20 cellular contexts compared by ENCODE assay signal in the genomic region with DNA sequence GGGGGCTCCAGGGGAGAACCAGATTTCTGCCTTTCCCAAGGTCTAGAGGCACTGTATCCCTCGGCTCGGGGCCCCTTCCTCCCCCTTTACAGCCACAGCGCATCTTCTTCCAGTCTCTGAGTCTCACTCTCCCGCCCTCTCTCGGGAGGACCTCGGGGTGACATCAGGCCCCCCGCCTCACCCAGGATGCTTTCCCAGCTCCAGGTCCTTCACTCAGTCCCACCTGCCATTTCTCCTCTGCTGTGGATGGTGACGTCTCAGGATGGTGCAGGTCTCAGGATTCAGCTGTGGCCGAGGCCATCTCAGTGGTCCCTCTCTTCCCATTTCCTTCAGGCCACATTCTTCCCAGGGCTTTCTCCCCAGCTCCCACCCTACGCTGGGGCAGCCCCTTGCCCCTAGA. TPM values are rescaled to one million over a fixed set of nuclear protein-coding genes. Genes with fewer than 3 reads are reported as not detected.
DNase-seq lines count a peak whose midpoint lies in the region; ATAC-seq and TF ChIP-seq lines count a peak whose summit lies in the region.
"Had no signal": no experiment of that assay in that cellular context is flagged by ENCODE, and none has a peak within 500 bp of the region (broad histone marks: within the 10 kb centered on the region; RNA-seq: fewer than 3 reads in every experiment).

No MANE protein-coding gene starts in this region.

- peak; percentile 58 for DNase-seq in natural killer cell treated with Interleukin-12 subunit alpha and Interleukin-12 subunit beta and Interleukin-15 and Interleukin-18, amount 100 ng/mL, for 72 hours (ENCODE audit: low spot score)
- DNase-seq in natural killer cell (no peak), T-helper 17 cell (no peak), heart left ventricle (no peak), NCI-H1048 (lab: John Stamatoyannopoulos, UW) (no peak), NCI-H187 treated with DMSO at 0.1 percent for 48 hours (lab: John Stamatoyannopoulos, UW) (no peak)
- DNase-seq: CD4-positive, alpha-beta T cell; COR-L47; DND-41; GM23248; NCI-H1694 treated with DMSO at 0.1 percent for 48 hours; NCI-H446; NCI-H526; Right ventricle myocardium superior had no signal

- intact Hi-C loops in natural killer cell (cut with micrococcal nuclease) = no loop called here
- intact Hi-C loops in heart left ventricle (cut with DNase I) = no loop called here

- H3K4me1 ChIP-seq in endocrine pancreas (ENCODE audit: control insufficient read depth, insufficient read depth, low read length) (no peaks in the 10 kb centered on the region), heart left ventricle (peaks cover 0 to 3% (median 0%) of the 10 kb centered on the region in 12 donors)

- H3K27me3 Mint-ChIP-seq in natural killer cell treated with Interleukin-12 subunit alpha and Interleukin-12 subunit beta and Interleukin-15 and Interleukin-18, amount 100 ng/mL, for 72 hours = no peaks in the 10 kb centered on the region
- H3K27me3 Mint-ChIP-seq in natural killer cell (ENCODE audit: low read depth in 2 of 2) (no peaks in the 10 kb centered on the region), T-helper 17 cell (no peaks in the 10 kb centered on the region)
- H3K27me3 Mint-ChIP-seq: CD4-positive, alpha-beta T cell; IgD-negative memory B cell had no signal

- H3K4me1 Mint-ChIP-seq in natural killer cell treated with Interleukin-12 subunit alpha and Interleukin-12 subunit beta and Interleukin-15 and Interleukin-18, amount 100 ng/mL, for 72 hours (ENCODE audit: low read depth in 2 of 2) = no peaks in the 10 kb centered on the region
- H3K4me1 Mint-ChIP-seq in natural killer cell (peaks cover 0 to 4% of the 10 kb centered on the region in 2 donors), T-helper 17 cell (peaks cover 2% of the 10 kb centered on the region)
- H3K4me1 Mint-ChIP-seq: IgD-negative memory B cell had no signal

- WGBS in heart left ventricle, 4 donors = 95 to 98% (median 97%) methylated on average over 10 of the region's 10 CpGs

- H3K9me3 Mint-ChIP-seq in natural killer cell treated with Interleukin-12 subunit alpha and Interleukin-12 subunit beta and Interleukin-15 and Interleukin-18, amount 100 ng/mL, for 72 hours = no peaks in the 10 kb centered on the region
- no peaks in the 10 kb centered on the region for H3K9me3 Mint-ChIP-seq in natural killer cell
- H3K9me3 Mint-ChIP-seq: CD4-positive, alpha-beta T cell; IgD-negative memory B cell had no signal

- no peak for TF ChIP-seq CTCF in natural killer cell (IDR thresholded peaks at IDR 0.05)
- no peak for TF ChIP-seq CTCF in heart left ventricle (IDR thresholded peaks at IDR 0.05)

- H3K36me3 ChIP-seq in endocrine pancreas (ENCODE audit: control insufficient read depth, insufficient read depth, low read length) (no peaks in the 10 kb centered on the region), heart left ventricle (peaks cover 0 to 3% (median 0%) of the 10 kb centered on the region in 9 donors)

- no peak overlapping the region for H3K27ac ChIP-seq in heart left ventricle
- H3K27ac ChIP-seq: GM23248 had no signal

- no peak for ATAC-seq in natural killer cell treated with Interleukin-12 subunit alpha and Interleukin-12 subunit beta and Interleukin-15 and Interleukin-18, amount 100 ng/mL, for 72 hours
- no peak for ATAC-seq in natural killer cell
- no peak for ATAC-seq in T-helper 17 cell
- ATAC-seq in heart left ventricle = no peak
- ATAC-seq: GM12878, HCT116 had no signal

- peak overlapping the region; percentile 26 for H3K9ac ChIP-seq in endocrine pancreas (ENCODE audit: control insufficient read depth, insufficient read depth, low read length)
- H3K9ac ChIP-seq: GM23248 had no signal

- no peak overlapping the region for H3K4me3 Mint-ChIP-seq in natural killer cell treated with Interleukin-12 subunit alpha and Interleukin-12 subunit beta and Interleukin-15 and Interleukin-18, amount 100 ng/mL, for 72 hours
- H3K4me3 Mint-ChIP-seq in natural killer cell (no peak overlapping the region), T-helper 17 cell (no peak overlapping the region)
- H3K4me3 Mint-ChIP-seq: CD4-positive, alpha-beta T cell; IgD-negative memory B cell had no signal

- H3K27ac Mint-ChIP-seq in natural killer cell treated with Interleukin-12 subunit alpha and Interleukin-12 subunit beta and Interleukin-15 and Interleukin-18, amount 100 ng/mL, for 72 hours = peak overlapping the region in 1 of 2 donors; percentile 42
- no peak overlapping the region for H3K27ac Mint-ChIP-seq in natural killer cell
- H3K27ac Mint-ChIP-seq in T-helper 17 cell = peak overlapping the region; percentile 29
- H3K27ac Mint-ChIP-seq: CD4-positive, alpha-beta T cell; IgD-negative memory B cell had no signal

- H3K4me3 ChIP-seq in endocrine pancreas (ENCODE audit: control insufficient read depth, insufficient read depth, low read length) = no peak overlapping the region
- no peak overlapping the region for H3K4me3 ChIP-seq in heart left ventricle
- H3K4me3 ChIP-seq: GM12878, GM23248 had no signal

- TF ChIP-seq POLR2A in heart left ventricle (IDR thresholded peaks at IDR 0.05) = no peak

- H3K27me3 ChIP-seq in endocrine pancreas (ENCODE audit: control insufficient read depth, insufficient read depth, low read length) (no peaks in the 10 kb centered on the region), heart left ventricle (no peaks in the 10 kb centered on the region)

- H3K9me3 ChIP-seq in T-helper 17 cell (ENCODE audit: control insufficient read depth, low read length, poor library complexity, severe bottlenecking) (no peaks in the 10 kb centered on the region), endocrine pancreas (ENCODE audit: control insufficient read depth, low read length) (no peaks in the 10 kb centered on the region), heart left ventricle (no peaks in the 10 kb centered on the region)

- H3K36me3 Mint-ChIP-seq in natural killer cell treated with Interleukin-12 subunit alpha and Interleukin-12 subunit beta and Interleukin-15 and Interleukin-18, amount 100 ng/mL, for 72 hours = no peaks in the 10 kb centered on the region
- H3K36me3 Mint-ChIP-seq in natural killer cell (no peaks in the 10 kb centered on the region), T-helper 17 cell (ENCODE audit: low read depth) (no peaks in the 10 kb centered on the region)

RNA-seq across cellular contexts. Expression of gene KDM4B, which starts 13.6 kb away (rescaled TPM):
- 10 to 100 TPM; 57.0 to 63.1 TPM for total RNA-seq in natural killer cell treated with Interleukin-12 subunit alpha and Interleukin-12 subunit beta and Interleukin-15 and Interleukin-18, amount 100 ng/mL, for 72 hours
- total RNA-seq in natural killer cell (10 to 100 TPM; 68.0 to 73.5 (median 68.1) TPM), T-helper 17 cell (10 to 100 TPM; 37.6 to 42.2 TPM), heart left ventricle (10 to 100 TPM; 21.5 to 36.5 (median 28.1) TPM)
- polyA plus RNA-seq in heart left ventricle = 10 to 100 TPM; 22.6 to 24.3 TPM

RNA-seq across cellular contexts. Expression of gene UHRF1, which starts 46.0 kb away (rescaled TPM):
- total RNA-seq in natural killer cell treated with Interleukin-12 subunit alpha and Interleukin-12 subunit beta and Interleukin-15 and Interleukin-18, amount 100 ng/mL, for 72 hours = 100 to 1,000 TPM in 1 of 2 donors, 10 to 100 TPM in 1; 75.5 to 201 TPM
- 1 to 10 TPM; 2.8 to 4.6 (median 4.1) TPM for total RNA-seq in natural killer cell
- total RNA-seq in T-helper 17 cell = under 1 TPM; 0.12 to 0.34 TPM
- 1 to 10 TPM in 2 of 9 donors, under 1 TPM in 7; 0.25 to 8.9 (median 0.89) TPM for total RNA-seq in heart left ventricle
- under 1 TPM; 0.34 to 0.69 TPM for polyA plus RNA-seq in heart left ventricle
- polyA plus RNA-seq: IgD-negative memory B cell had no signal

RNA-seq across cellular contexts. Expression of gene ARRDC5, which starts 52.6 kb away (rescaled TPM):
- total RNA-seq in natural killer cell treated with Interleukin-12 subunit alpha and Interleukin-12 subunit beta and Interleukin-15 and Interleukin-18, amount 100 ng/mL, for 72 hours = 1 to 10 TPM; 1.6 to 2.2 TPM
- total RNA-seq in natural killer cell (10 to 100 TPM in 1 of 3 donors, 1 to 10 TPM in 2; 5.9 to 13.0 (median 8.8) TPM), T-helper 17 cell (1 to 10 TPM; 4.0 to 4.8 TPM), heart left ventricle (under 1 TPM in 2 of 9 donors, not detected in 7; 0.43 to 0.70 TPM)
- under 1 TPM in 1 of 2 donors, not detected in 1; 0.04 TPM for polyA plus RNA-seq in heart left ventricle
- total RNA-seq: GM23248, Right ventricle myocardium superior, SK-MEL-5 had no signal
- polyA plus RNA-seq: BJ, GM23248 had no signal

Comparison
In these comparisons a context has a peak if more than half of its experiments do, and no peak if none do; other contexts are left out.
1. RNA of gene UHRF1, which starts 46.0 kb away (total RNA-seq): 75.5 to 201 TPM in natural killer cell treated with Interleukin-12 subunit alpha and Interleukin-12 subunit beta and Interleukin-15 and Interleukin-18, amount 100 ng/mL, for 72 hours; 2.8 to 4.6 TPM in natural killer cell, 0.25 to 8.9 TPM in heart left ventricle and 0.12 to 0.34 TPM in T-helper 17 cell; every median in the first group is over 4 times any median in the second.